Comparison of ENCODE assay signal across 8 cellular contexts in genomic region chr7:111486472-111487142, GRCh38.
DNase-seq lines count a peak whose midpoint lies in the region; ATAC-seq and TF ChIP-seq lines count a peak whose summit lies in the region.

No MANE protein-coding gene starts in this region.

- peak; percentile 48 for DNase-seq in AG20443 (ENCODE audit: low spot score)
- peak; percentile 50 for DNase-seq in GM13977 (ENCODE audit: low spot score)
- DNase-seq in NCI-H446 treated with DMSO at 0.1 percent for 48 hours (lab: John Stamatoyannopoulos, UW): peak; percentile 37
- DNase-seq in brain pericyte (ENCODE audit: low read depth, low spot score): peak; percentile 27
- peak; percentile 69 for DNase-seq in kidney tubule cell (ENCODE audit: low spot score)

- in situ Hi-C loops in GM13977 (cut with MboI; ENCODE audit: low pct_unique_long_range_greater_than_20kb, low sequenced_read_pairs, unreplicated experiment): loop anchor here (25.0 kb wide), 2 partner anchors 251 to 399 kb away; partner anchors contain the start of gene LRRN3

- TF ChIP-seq CTCF in GM13977 (IDR thresholded peaks at IDR 0.05; ENCODE audit: extremely low read depth, insufficient read depth, missing control alignments): peak; percentile 68

- peak; percentile 78 for ATAC-seq in HG03432 (IDR thresholded peaks at IDR 0.05; ENCODE audit: unreplicated experiment)
- no peak for ATAC-seq in HG03025 (IDR thresholded peaks at IDR 0.05; ENCODE audit: low FRiP score, unreplicated experiment)
- ATAC-seq in GM21381 (IDR thresholded peaks at IDR 0.05; ENCODE audit: unreplicated experiment): no peak
